Comparison of ENCODE assay signal across 1 cellular context in the genomic region with DNA sequence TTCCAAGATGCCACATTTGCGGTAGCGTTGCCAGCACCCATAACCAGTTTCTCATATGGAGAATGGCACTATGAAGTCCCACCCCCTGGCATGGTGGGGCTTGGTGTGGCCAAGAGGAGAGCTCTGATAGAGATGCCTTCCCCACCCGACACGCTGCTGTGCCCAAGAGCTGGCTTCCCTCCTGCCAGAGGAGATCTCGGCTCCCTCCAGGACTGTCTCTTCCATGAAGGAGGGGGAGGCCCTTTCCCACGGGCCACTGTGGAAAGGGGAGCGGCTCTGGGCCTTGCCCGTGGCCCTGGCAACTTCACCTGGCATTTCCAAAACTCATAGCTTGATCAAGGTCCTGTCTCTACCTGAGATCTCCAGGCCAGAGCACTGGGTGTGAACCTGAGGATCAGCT.
TF ChIP-seq lines count a peak whose summit lies in the region.

No MANE protein-coding gene starts in this region.

TF ChIP-seq in IMR-90, 13 proteins besides CTCF, POLR2A, EP300 and RAD21:
- TF ChIP-seq SMC3 (IDR thresholded peaks at IDR 0.05; ENCODE audit: low read depth, low read length): no peak
- no peak for TF ChIP-seq MXI1 (IDR thresholded peaks at IDR 0.05; ENCODE audit: borderline replicate concordance, low read depth, low read length)
- TF ChIP-seq, protein P1, sequence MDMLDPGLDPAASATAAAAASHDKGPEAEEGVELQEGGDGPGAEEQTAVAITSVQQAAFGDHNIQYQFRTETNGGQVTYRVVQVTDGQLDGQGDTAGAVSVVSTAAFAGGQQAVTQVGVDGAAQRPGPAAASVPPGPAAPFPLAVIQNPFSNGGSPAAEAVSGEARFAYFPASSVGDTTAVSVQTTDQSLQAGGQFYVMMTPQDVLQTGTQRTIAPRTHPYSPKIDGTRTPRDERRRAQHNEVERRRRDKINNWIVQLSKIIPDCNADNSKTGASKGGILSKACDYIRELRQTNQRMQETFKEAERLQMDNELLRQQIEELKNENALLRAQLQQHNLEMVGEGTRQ (IDR thresholded peaks at IDR 0.05; ENCODE audit: low read depth, low read length): no peak
- no peak for TF ChIP-seq MAFK (IDR thresholded peaks at IDR 0.05; ENCODE audit: low read depth, low read length)
- no peak for TF ChIP-seq NFE2L2 (IDR thresholded peaks at IDR 0.05; ENCODE audit: low read depth, low read length)
- TF ChIP-seq CHD1 (IDR thresholded peaks at IDR 0.05; ENCODE audit: low read depth, low read length): no peak
- TF ChIP-seq BHLHE40 (IDR thresholded peaks at IDR 0.05; ENCODE audit: low read depth, low read length): no peak
- TF ChIP-seq RFX5 (IDR thresholded peaks at IDR 0.05; ENCODE audit: low read depth, low read length): no peak
- no peak for TF ChIP-seq CEBPB (IDR thresholded peaks at IDR 0.05; ENCODE audit: low read depth, low read length)
- TF ChIP-seq FOS (IDR thresholded peaks at IDR 0.05; ENCODE audit: low read depth, low read length): no peak
- no peak for TF ChIP-seq MAZ (IDR thresholded peaks at IDR 0.05; ENCODE audit: borderline replicate concordance, low read depth, low read length)
- TF ChIP-seq, protein P2, sequence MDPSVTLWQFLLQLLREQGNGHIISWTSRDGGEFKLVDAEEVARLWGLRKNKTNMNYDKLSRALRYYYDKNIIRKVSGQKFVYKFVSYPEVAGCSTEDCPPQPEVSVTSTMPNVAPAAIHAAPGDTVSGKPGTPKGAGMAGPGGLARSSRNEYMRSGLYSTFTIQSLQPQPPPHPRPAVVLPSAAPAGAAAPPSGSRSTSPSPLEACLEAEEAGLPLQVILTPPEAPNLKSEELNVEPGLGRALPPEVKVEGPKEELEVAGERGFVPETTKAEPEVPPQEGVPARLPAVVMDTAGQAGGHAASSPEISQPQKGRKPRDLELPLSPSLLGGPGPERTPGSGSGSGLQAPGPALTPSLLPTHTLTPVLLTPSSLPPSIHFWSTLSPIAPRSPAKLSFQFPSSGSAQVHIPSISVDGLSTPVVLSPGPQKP (IDR thresholded peaks at IDR 0.05; ENCODE audit: borderline replicate concordance, low read depth, low read length): no peak
- no peak for TF ChIP-seq RCOR1 (IDR thresholded peaks at IDR 0.05; ENCODE audit: insufficient replicate concordance, low read length)
